ENCODE assay signal across 1 cellular context in the genomic region with DNA sequence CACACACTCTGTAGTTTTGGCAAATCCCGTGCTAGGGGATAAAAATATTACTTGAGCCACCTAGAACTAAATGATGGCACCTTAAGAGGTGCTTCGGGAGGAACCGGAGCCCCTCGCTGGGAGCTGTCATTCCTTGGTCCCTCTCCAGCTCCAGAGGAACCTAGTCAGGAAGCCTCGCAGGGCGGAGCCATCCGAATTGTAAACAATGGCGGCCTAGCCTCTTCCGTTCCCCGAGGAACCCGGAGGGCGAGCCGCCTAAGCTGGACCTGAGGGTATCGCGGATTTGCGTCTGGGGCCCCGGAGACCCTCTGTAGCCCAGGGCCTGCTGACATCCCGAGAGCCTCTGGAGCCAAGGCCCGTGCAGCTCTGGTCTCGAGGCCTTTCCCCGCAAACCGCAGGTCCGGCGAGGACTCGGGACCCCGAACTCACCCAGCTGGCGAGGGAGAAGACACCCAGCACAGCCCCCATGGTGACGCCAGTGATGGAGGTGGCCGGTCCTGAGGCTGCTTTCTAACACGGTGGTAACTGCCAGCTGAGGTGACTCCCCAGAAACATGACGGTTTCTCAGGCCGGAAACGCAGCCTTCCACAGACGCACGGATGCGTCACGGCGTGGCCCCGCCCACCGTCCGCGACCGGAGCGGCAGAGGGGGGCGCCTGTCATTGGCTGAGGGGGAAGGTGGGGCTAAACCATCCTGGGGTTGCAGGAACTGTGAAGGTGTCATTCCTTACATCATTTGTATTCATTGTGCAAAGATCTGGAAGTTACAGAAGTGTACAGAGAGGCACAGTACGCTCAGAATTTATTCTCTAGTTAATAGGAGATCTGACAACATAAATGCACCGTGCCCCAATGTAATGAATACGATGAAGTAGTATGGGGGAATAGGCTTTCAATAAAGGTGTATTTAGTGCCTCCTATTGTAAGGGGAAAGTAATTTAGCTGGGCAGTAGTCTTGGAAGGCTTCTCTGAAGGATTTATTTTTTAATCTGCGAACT.
A peak's percentile ranks its signal among the peaks of the same experiment; 100 is the strongest.
TF ChIP-seq lines count a peak whose summit lies in the region.

TSS of gene SERINC3 (minus strand) at position 587 of the 998 bp plus-strand sequence. CDS start at position 468, 119 bp downstream.

TF ChIP-seq in HepG2, 621 proteins besides CTCF, POLR2A, EP300 and RAD21 (continued from another document and continues in another):
- TF ChIP-seq AFF4 (CRISPR knock-in tag; IDR thresholded peaks at IDR 0.05) (no peak), E2F2 (CRISPR knock-in tag; IDR thresholded peaks at IDR 0.05; ENCODE audit: borderline replicate concordance) (peak; percentile 84), ZNF598 (CRISPR knock-in tag; IDR thresholded peaks at IDR 0.05; ENCODE audit: borderline replicate concordance) (peak; percentile 99), ZNF776 (CRISPR knock-in tag; IDR thresholded peaks at IDR 0.05) (peak; percentile 89), KLF15 (CRISPR knock-in tag; IDR thresholded peaks at IDR 0.05; ENCODE audit: borderline replicate concordance) (peak; percentile 91; the same call in 1 of the 2 replicates), ZNF737 (CRISPR knock-in tag; IDR thresholded peaks at IDR 0.05; ENCODE audit: borderline replicate concordance) (peak; percentile 98; the same call in 1 of the 2 replicates), ZBTB34 (CRISPR knock-in tag; IDR thresholded peaks at IDR 0.05) (0 out of 2 replicates have a peak, but pooled peaks have one; percentile 10), SMC3 (IDR thresholded peaks at IDR 0.05; ENCODE audit: low read length) (no peak), ZNF235 (CRISPR knock-in tag; IDR thresholded peaks at IDR 0.05; ENCODE audit: borderline replicate concordance) (peak; percentile 99), ZNF260 (CRISPR knock-in tag; IDR thresholded peaks at IDR 0.05; ENCODE audit: borderline replicate concordance, low read depth) (no peak), THAP11 (CRISPR knock-in tag; IDR thresholded peaks at IDR 0.05) (peak; percentile 90), NR2F2 (IDR thresholded peaks at IDR 0.05; ENCODE audit: borderline replicate concordance, low read depth) (no peak), PAWR (CRISPR knock-in tag; IDR thresholded peaks at IDR 0.05; ENCODE audit: borderline replicate concordance) (peak; percentile 94; the same call in 1 of the 2 replicates), ATM (IDR thresholded peaks at IDR 0.05; ENCODE audit: borderline replicate concordance) (no peak), ZNF318 (CRISPR knock-in tag; IDR thresholded peaks at IDR 0.05) (no peak), PITX1 (CRISPR knock-in tag; IDR thresholded peaks at IDR 0.05) (peak; percentile 86; the same call in 1 of the 2 replicates), GPBP1L1 (CRISPR knock-in tag; IDR thresholded peaks at IDR 0.05) (no peak), NFYC (CRISPR knock-in tag; IDR thresholded peaks at IDR 0.05) (peak; percentile 83), NR2C2 (CRISPR knock-in tag; IDR thresholded peaks at IDR 0.05; ENCODE audit: borderline replicate concordance) (peak; percentile 78), ERF (CRISPR knock-in tag; IDR thresholded peaks at IDR 0.05) (peak; percentile 85; the same call in 1 of the 2 replicates), ZUFSP (CRISPR knock-in tag; IDR thresholded peaks at IDR 0.05; ENCODE audit: borderline replicate concordance) (no peak), ZNF772 (CRISPR knock-in tag; IDR thresholded peaks at IDR 0.05) (peak; percentile 91), HIVEP1 (CRISPR knock-in tag; IDR thresholded peaks at IDR 0.05) (peak; percentile 97), ZNF780A (CRISPR knock-in tag; IDR thresholded peaks at IDR 0.05) (no peak)
- TF ChIP-seq, protein P1, sequence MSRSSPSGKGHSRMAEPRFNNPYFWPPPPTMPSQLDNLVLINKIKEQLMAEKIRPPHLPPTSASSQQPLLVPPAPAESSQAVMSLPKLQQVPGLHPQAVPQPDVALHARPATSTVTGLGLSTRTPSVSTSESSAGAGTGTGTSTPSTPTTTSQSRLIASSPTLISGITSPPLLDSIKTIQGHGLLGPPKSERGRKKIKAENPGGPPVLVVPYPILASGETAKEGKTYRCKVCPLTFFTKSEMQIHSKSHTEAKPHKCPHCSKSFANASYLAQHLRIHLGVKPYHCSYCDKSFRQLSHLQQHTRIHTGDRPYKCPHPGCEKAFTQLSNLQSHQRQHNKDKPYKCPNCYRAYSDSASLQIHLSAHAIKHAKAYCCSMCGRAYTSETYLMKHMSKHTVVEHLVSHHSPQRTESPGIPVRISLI (CRISPR knock-in tag; IDR thresholded peaks at IDR 0.05; ENCODE audit: borderline replicate concordance) = peak; percentile 71; the same call in 1 of the 2 replicates
- TF ChIP-seq, protein P2, sequence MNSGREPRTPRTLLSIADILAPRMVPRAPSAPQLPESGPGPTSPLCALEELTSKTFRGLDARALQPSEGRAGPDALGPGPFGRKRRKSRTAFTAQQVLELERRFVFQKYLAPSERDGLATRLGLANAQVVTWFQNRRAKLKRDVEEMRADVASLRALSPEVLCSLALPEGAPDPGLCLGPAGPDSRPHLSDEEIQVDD (CRISPR knock-in tag; IDR thresholded peaks at IDR 0.05; ENCODE audit: borderline replicate concordance) = peak; percentile 90
- TF ChIP-seq, protein P3, sequence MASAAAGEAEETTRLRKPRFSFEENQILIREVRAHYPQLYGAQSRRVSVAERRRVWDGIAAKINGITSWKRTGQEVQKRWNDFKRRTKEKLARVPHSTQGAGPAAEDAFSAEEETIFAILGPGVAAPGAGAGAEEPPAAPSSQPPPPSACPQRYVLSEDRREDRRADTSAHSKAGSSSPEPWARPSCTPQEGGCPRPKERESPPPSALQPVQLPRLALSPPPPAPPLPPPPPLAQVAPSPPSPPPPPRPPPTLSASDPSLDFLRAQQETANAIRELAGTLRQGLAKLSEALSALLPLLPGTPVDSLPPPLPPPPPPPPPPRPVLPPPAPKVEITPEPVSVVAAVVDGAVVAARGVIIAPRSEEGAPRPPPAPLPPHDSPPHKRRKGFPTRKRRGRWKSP (CRISPR knock-in tag; IDR thresholded peaks at IDR 0.05) = peak; percentile 83
- TF ChIP-seq, protein P4, sequence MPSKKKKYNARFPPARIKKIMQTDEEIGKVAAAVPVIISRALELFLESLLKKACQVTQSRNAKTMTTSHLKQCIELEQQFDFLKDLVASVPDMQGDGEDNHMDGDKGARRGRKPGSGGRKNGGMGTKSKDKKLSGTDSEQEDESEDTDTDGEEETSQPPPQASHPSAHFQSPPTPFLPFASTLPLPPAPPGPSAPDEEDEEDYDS (CRISPR knock-in tag; IDR thresholded peaks at IDR 0.05) = peak; percentile 87
